8 cellular contexts compared by ENCODE assay signal in genomic region chr3:15206662-15207576, GRCh38. TPM values are rescaled to one million over a fixed set of nuclear protein-coding genes. Genes with fewer than 3 reads are reported as not detected.
DNase-seq lines count a peak whose midpoint lies in the region; ATAC-seq, FAIRE-seq and TF ChIP-seq lines count a peak whose summit lies in the region.

No MANE protein-coding gene starts in this region.

- H3K27me3 ChIP-seq in GM06990 (replicated peaks; ENCODE audit: control insufficient read depth, insufficient read depth, low read length): no peaks in the 10 kb centered on the region
- no peaks in the 10 kb centered on the region for H3K27me3 ChIP-seq in endothelial cell of umbilical vein (ENCODE audit: control insufficient read depth in 2 of 2, insufficient read depth in 2 of 2, low read length in 2 of 2)
- no peaks in the 10 kb centered on the region for H3K27me3 ChIP-seq in mucosa of stomach (ENCODE audit: control insufficient read depth, insufficient read depth, low read length)

- CTCF ChIA-PET in endothelial cell of umbilical vein (lab: Charles Lee): interaction anchor here (0.7 to 8.9 kb wide), 11 partner anchors 10 to 353 kb away, joined by 3 to 205 read pairs (median 4); partner anchors contain the start of gene RBSN

- H3K4me2 ChIP-seq in endothelial cell of umbilical vein (ENCODE audit: insufficient read depth, low read length): peak overlapping the region; percentile 84

- no peaks in the 10 kb centered on the region for H3K9me1 ChIP-seq in endothelial cell of umbilical vein (replicated peaks; ENCODE audit: control insufficient read depth, extremely low read depth, insufficient read depth, low read length)

- FAIRE-seq in endothelial cell of umbilical vein (lab: Jason Lieb, UNC): peak; percentile 15

- H3K36me3 ChIP-seq in GM06990 (ENCODE audit: control insufficient read depth, insufficient read depth, low read length): no peaks in the 10 kb centered on the region
- peaks cover 0 to 3% of the 10 kb centered on the region in 2 experiments for H3K36me3 ChIP-seq in endothelial cell of umbilical vein (ENCODE audit: control insufficient read depth in 2 of 2, extremely low read depth in 1 of 2, insufficient read depth in 2 of 2, low read length in 2 of 2)
- no peaks in the 10 kb centered on the region for H3K36me3 ChIP-seq in mucosa of stomach (ENCODE audit: control insufficient read depth, insufficient read depth, low read length)
- H3K36me3 ChIP-seq in urinary bladder (ENCODE audit: insufficient read depth): no peaks in the 10 kb centered on the region

- no peaks in the 10 kb centered on the region for H3K9me3 ChIP-seq in endothelial cell of umbilical vein (replicated peaks; ENCODE audit: control insufficient read depth, insufficient read depth, low read length)
- H3K9me3 ChIP-seq in mucosa of stomach (ENCODE audit: control insufficient read depth, low read length): no peaks in the 10 kb centered on the region

- H4K20me1 ChIP-seq in endothelial cell of umbilical vein (replicated peaks; ENCODE audit: control insufficient read depth, extremely low read depth, insufficient read depth, low read length): peaks cover 2% of the 10 kb centered on the region

- TF ChIP-seq POLR2A in endothelial cell of umbilical vein (IDR thresholded peaks at IDR 0.05; ENCODE audit: low read depth, low read length): no peak

- dilution Hi-C loops in endothelial cell of umbilical vein (cut with MboI; ENCODE audit: extremely low pct_ligation_motif_present, low sequenced_read_pairs): no loop called here

- no peak for TF ChIP-seq CTCF in GM06990 (IDR thresholded peaks at IDR 0.05; ENCODE audit: insufficient read depth, low read length, poor library complexity, severe bottlenecking)
- no peak for TF ChIP-seq CTCF in VCaP (conservative IDR thresholded peaks at IDR 0.05)
- no peak for TF ChIP-seq CTCF in endothelial cell of umbilical vein (IDR thresholded peaks at IDR 0.05; ENCODE audit: extremely low read depth in 1 of 2, insufficient read depth in 1 of 2, low read depth in 1 of 2, low read length in 2 of 2)

- H3K4me1 ChIP-seq in endothelial cell of umbilical vein (ENCODE audit: control insufficient read depth, extremely low read depth, insufficient read depth, low read length): peaks cover 6% of the 10 kb centered on the region
- H3K4me1 ChIP-seq in mucosa of stomach (ENCODE audit: control insufficient read depth, insufficient read depth, low read length): peaks cover 4% of the 10 kb centered on the region
- peaks cover 2% of the 10 kb centered on the region for H3K4me1 ChIP-seq in urinary bladder (ENCODE audit: insufficient read depth)

- ATAC-seq in HG02943 (IDR thresholded peaks at IDR 0.05; ENCODE audit: low read depth, unreplicated experiment): peak; percentile 9
- ATAC-seq in GM21786 (IDR thresholded peaks at IDR 0.05; ENCODE audit: unreplicated experiment): no peak

- POLR2A ChIA-PET in endothelial cell of umbilical vein (lab: Charles Lee): interaction anchor here (1.0 to 1.4 kb wide), 4 partner anchors 108 to 555 kb away, joined by 3 to 6 read pairs (median 3); partner anchors contain the start of genes CCDC174 and RBSN

- TSS peak; percentile 21 for BruUV-seq in endothelial cell of umbilical vein (replicated peaks; lab: Mats Ljungman, UMichigan)

- DNase-seq in GM06990 (ENCODE audit: extremely low read depth, insufficient read length) (peak; percentile 20), endothelial cell of umbilical vein (ENCODE audit: low read depth, low spot score) (peak; percentile 78), NOMO-1 treated with DMSO at 0.1 percent for 48 hours (lab: John Stamatoyannopoulos, UW; ENCODE audit: unreplicated experiment) (no peak)

- peak overlapping the region; percentile 80 for H3K9ac ChIP-seq in endothelial cell of umbilical vein (replicated peaks; ENCODE audit: extremely low read depth, insufficient read depth, low read length)
- H3K9ac ChIP-seq in mucosa of stomach (ENCODE audit: low read length): peak overlapping the region; percentile 92

- H3K79me2 ChIP-seq in endothelial cell of umbilical vein (ENCODE audit: control insufficient read depth, insufficient read depth, low read length): peaks cover 37% of the 10 kb centered on the region

- H3K27ac ChIP-seq in VCaP (peak overlapping the region; percentile 97), endothelial cell of umbilical vein (ENCODE audit: insufficient read depth, low read depth, low read length) (peak overlapping the region; percentile 66), urinary bladder (ENCODE audit: low read depth) (peak overlapping the region; percentile 92)

- WGBS in urinary bladder: 2% methylated on average over 30 of the region's 30 CpGs

- peak overlapping the region; percentile 65 for H2AFZ ChIP-seq in endothelial cell of umbilical vein (ENCODE audit: low read depth, low read length)

- peak overlapping the region; percentile 93 for H3K4me3 ChIP-seq in GM06990 (replicated peaks; ENCODE audit: low read depth, low read length)
- H3K4me3 ChIP-seq in endothelial cell of umbilical vein (replicated peaks in 1 of 3; ENCODE audit: insufficient read depth in 1 of 3, low read depth in 1 of 3, low read length in 3 of 3): peak overlapping the region; percentile 69 to 94 (median 87)
- H3K4me3 ChIP-seq in mucosa of stomach (ENCODE audit: low read length): peak overlapping the region; percentile 77
- H3K4me3 ChIP-seq in urinary bladder (ENCODE audit: low read depth, low read length): peak overlapping the region; percentile 82

- intact Hi-C loops in endothelial cell of umbilical vein (cut with micrococcal nuclease): loop anchor here (1.0 to 2.0 kb wide), 5 partner anchors 62 to 350 kb away; partner anchors contain the start of genes EAF1 and METTL6

TF ChIP-seq in endothelial cell of umbilical vein, 7 proteins besides CTCF, POLR2A, EP300 and RAD21:
- TF ChIP-seq POLR2AphosphoS5 (IDR thresholded peaks at IDR 0.05; ENCODE audit: insufficient read depth, low read depth, low read length) (no peak), FOS (IDR thresholded peaks at IDR 0.05; ENCODE audit: borderline replicate concordance, insufficient read depth, low read length) (no peak), GATA2 (IDR thresholded peaks at IDR 0.05; ENCODE audit: insufficient read depth, insufficient read length, low read depth, low read length) (no peak), MYC (IDR thresholded peaks at IDR 0.05; ENCODE audit: low read depth, low read length) (no peak), JUN (IDR thresholded peaks at IDR 0.05; ENCODE audit: borderline replicate concordance, insufficient read depth, insufficient read length, low read depth) (no peak), EZH2 (IDR thresholded peaks at IDR 0.05; ENCODE audit: borderline replicate concordance, low read depth, low read length, severe bottlenecking) (no peak)
- TF ChIP-seq, protein P1, sequence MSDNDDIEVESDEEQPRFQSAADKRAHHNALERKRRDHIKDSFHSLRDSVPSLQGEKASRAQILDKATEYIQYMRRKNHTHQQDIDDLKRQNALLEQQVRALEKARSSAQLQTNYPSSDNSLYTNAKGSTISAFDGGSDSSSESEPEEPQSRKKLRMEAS (IDR thresholded peaks at IDR 0.05; ENCODE audit: insufficient read depth, insufficient read length): no peak
TF ChIP-seq in endothelial cell of umbilical vein: peak in this region for 0.

RNA-seq across cellular contexts. Expression of gene CAPN7, which starts 0.9 kb away (rescaled TPM):
- total RNA-seq in endothelial cell of umbilical vein (28.8 and 32.7 TPM in 2 replicates), urinary bladder (87.7 TPM)
- polyA plus RNA-seq in endothelial cell of umbilical vein (11.7 and 13.2 TPM in 2 replicates), urinary bladder (25.1 TPM)
- polyA plus RNA-seq in endothelial cell of umbilical vein (2011; cell fraction: cytosol; rRNA removed): 11.2 and 11.9 TPM in 2 replicates
- 39.9 and 51.5 TPM in 2 replicates for polyA plus RNA-seq in endothelial cell of umbilical vein (2011; cell fraction: nucleus; rRNA removed)
- polyA plus RNA-seq in endothelial cell of umbilical vein (2012): 13.2 and 17.2 TPM in 2 replicates
- 17.2 and 19.3 TPM in 2 replicates for polyA minus RNA-seq in endothelial cell of umbilical vein
- 21.2 TPM for polyA minus RNA-seq in endothelial cell of umbilical vein (2011; cell fraction: cytosol; rRNA and poly(A)+ RNA removed)
- 46.5 and 54.8 TPM in 2 replicates for polyA minus RNA-seq in endothelial cell of umbilical vein (2011; cell fraction: nucleus; rRNA and poly(A)+ RNA removed)
